Comparison of ENCODE assay signal across 10 cellular contexts in genomic region chr3:184602406-184603155, GRCh38. TPM values are rescaled to one million over a fixed set of nuclear protein-coding genes. Genes with fewer than 3 reads are reported as not detected.
DNase-seq lines count a peak whose midpoint lies in the region; ATAC-seq, FAIRE-seq and TF ChIP-seq lines count a peak whose summit lies in the region.
"Had no signal": no experiment of that assay in that cellular context is flagged by ENCODE, and none has a peak within 500 bp of the region (broad histone marks: within the 10 kb centered on the region; RNA-seq: fewer than 3 reads in every experiment).

No MANE protein-coding gene starts in this region.

- DNase-seq in activated T-cell treated with anti-CD3 and anti-CD28 coated beads, Interleukin-2, amount 50 U/mL, for 72 hours = no peak
- DNase-seq in activated T-cell treated with anti-CD3 and anti-CD28 coated beads, Interleukin-2, amount 50 U/mL, for 1 hour = no peak
- DNase-seq in GM12878 (ENCODE audit: low read depth, low spot score) (no peak), HepG2 (ENCODE audit: low spot score) (no peak), thoracic aorta (ENCODE audit: low spot score) (no peak), GM13977 (ENCODE audit: low spot score) (no peak), COLO668 (lab: John Stamatoyannopoulos, UW; ENCODE audit: unreplicated experiment) (no peak)
- DNase-seq in activated CD4-positive, alpha-beta T cell treated with anti-CD3 and anti-CD28 coated beads, Interleukin-2, amount 50 U/mL, for 1 hour = no peak
- DNase-seq: activated CD4-positive, alpha-beta T cell treated with anti-CD3 and anti-CD28 coated beads for 36 hours had no signal

- RAD21 ChIA-PET in GM12878 (lab: Charles Lee; ENCODE audit: unreplicated experiment) = no interaction called here

- TF ChIP-seq POLR2A in GM12878 (IDR thresholded peaks at IDR 0.05; ENCODE audit: low read depth, low read length) (no peak), HepG2 (IDR thresholded peaks at IDR 0.05; ENCODE audit: insufficient read depth in 1 of 2, low read depth in 2 of 2, low read length in 2 of 2) (no peak)

- H3K79me2 ChIP-seq in GM12878 (ENCODE audit: control insufficient read depth, insufficient read depth, low read length) (no peaks in the 10 kb centered on the region), HepG2 (ENCODE audit: insufficient read depth, low read length) (no peaks in the 10 kb centered on the region)

- TF ChIP-seq RAD21 in GM12878 (IDR thresholded peaks at IDR 0.05; ENCODE audit: insufficient read depth, low read depth, low read length) (no peak), HepG2 (CRISPR knock-in tag; IDR thresholded peaks at IDR 0.05) (no peak)

- SMC1A ChIA-PET in GM12878 (lab: Charles Lee; ENCODE audit: uncharacterized antibody, unreplicated experiment) = no interaction called here

- in situ Hi-C loops in GM12878 (cut with MboI) = no loop called here
- in situ Hi-C loops in HepG2 (cut with HindIII; ENCODE audit: extremely low pct_ligation_motif_present, low pct_unique_long_range_greater_than_20kb) = no loop called here
- in situ Hi-C loops in GM13977 (cut with MboI; ENCODE audit: low pct_unique_long_range_greater_than_20kb, low sequenced_read_pairs, unreplicated experiment) = no loop called here

- H3K4me1 ChIP-seq in GM12878 (ENCODE audit: control insufficient read depth, insufficient read depth, low read length) (no peaks in the 10 kb centered on the region), HepG2 (ENCODE audit: insufficient read depth, low read length) (peaks cover 8% of the 10 kb centered on the region; the same call in 1 of the 2 replicates), thoracic aorta (ENCODE audit: control insufficient read depth in 1 of 2, low read depth in 2 of 2) (peaks cover 8 to 31% of the 10 kb centered on the region in 2 donors)

- H3K9ac ChIP-seq in GM12878 (ENCODE audit: control insufficient read depth, insufficient read depth, low read length) = no peak overlapping the region
- no peak overlapping the region for H3K9ac ChIP-seq in HepG2 (ENCODE audit: insufficient read depth, low read depth, low read length)

- POLR2A ChIA-PET in GM12878 (lab: Charles Lee) (no interaction called here), HepG2 (lab: Yijun Ruan, JAX) (no interaction called here)

- no peak for ATAC-seq in activated T-cell treated with anti-CD3 and anti-CD28 coated beads, Interleukin-2, amount 50 U/mL, for 72 hours (replicated peaks in 1 of 2)
- ATAC-seq in GM12878 = no peak
- ATAC-seq in HepG2 = no peak
- no peak for ATAC-seq in thoracic aorta (ENCODE audit: insufficient number of reproducible peaks, low FRiP score, low read depth)
- ATAC-seq: activated CD4-positive, alpha-beta T cell treated with anti-CD3 and anti-CD28 coated beads for 36 hours had no signal

- no peak for TF ChIP-seq EP300 in GM12878 (IDR thresholded peaks at IDR 0.05; ENCODE audit: borderline replicate concordance in 1 of 2, control insufficient read depth in 1 of 2, low read depth in 2 of 2, low read length in 2 of 2)
- TF ChIP-seq EP300 in HepG2 (IDR thresholded peaks at IDR 0.05; ENCODE audit: low read depth in 2 of 2, low read length in 2 of 2) = no peak
- TF ChIP-seq EP300 in HepG2 (CRISPR knock-in tag; IDR thresholded peaks at IDR 0.05; ENCODE audit: borderline replicate concordance) = no peak

- CTCF ChIA-PET in GM12878 (lab: Yijun Ruan, JAX) (no interaction called here), HepG2 (lab: Yijun Ruan, JAX; ENCODE audit: low intra/inter-chr PET ratio, low total read pairs) (no interaction called here)

- H3K36me3 ChIP-seq in GM12878 (ENCODE audit: control insufficient read depth in 2 of 2, insufficient read depth in 2 of 2, low read length in 1 of 2) = no peaks in the 10 kb centered on the region
- H3K36me3 ChIP-seq in HepG2 (replicated peaks in 1 of 2; ENCODE audit: control insufficient read depth in 1 of 2, insufficient read depth in 2 of 2, low read length in 2 of 2) = no peaks in the 10 kb centered on the region
- H3K36me3 ChIP-seq in thoracic aorta = no peaks in the 10 kb centered on the region

- peaks cover 10 to 19% of the 10 kb centered on the region in 2 experiments for H3K27me3 ChIP-seq in GM12878 (replicated peaks in 1 of 2; ENCODE audit: control insufficient read depth in 2 of 2, insufficient read depth in 2 of 2, low read length in 1 of 2)
- peaks cover 4 to 73% of the 10 kb centered on the region in 2 experiments for H3K27me3 ChIP-seq in HepG2 (ENCODE audit: control insufficient read depth in 1 of 2, insufficient read depth in 2 of 2, low read length in 2 of 2)
- H3K27me3 ChIP-seq in thoracic aorta (replicated peaks; ENCODE audit: insufficient read depth) = no peaks in the 10 kb centered on the region

- H2AFZ ChIP-seq in GM12878 (ENCODE audit: control insufficient read depth, low read depth, low read length) (no peak overlapping the region), HepG2 (ENCODE audit: low read length) (no peak overlapping the region)

- H4K20me1 ChIP-seq in GM12878 (ENCODE audit: control insufficient read depth, insufficient read depth) = no peaks in the 10 kb centered on the region
- H4K20me1 ChIP-seq in HepG2 (ENCODE audit: insufficient read depth, low read length) = no peaks in the 10 kb centered on the region

- H3K27ac ChIP-seq in GM12878 (ENCODE audit: control insufficient read depth, insufficient read depth) (no peak overlapping the region), HepG2 (ENCODE audit: extremely low read length, insufficient read depth, low read length) (no peak overlapping the region), thoracic aorta (no peak overlapping the region)

- WGBS in GM12878 (ENCODE audit: insufficient coverage, insufficient replicate concordance, low lambda C conversion rate, missing lambda C conversion rate) = 27% methylated on average over 7 of the region's 11 CpGs
- WGBS in HepG2 (ENCODE audit: low lambda C conversion rate) = 11% methylated on average over 11 of the region's 11 CpGs

- TF ChIP-seq CTCF in GM12878 (IDR thresholded peaks at IDR 0.05 in 2 of 3, conservative IDR thresholded peaks at IDR 0.05 in 1 of 3; ENCODE audit: control insufficient read depth in 2 of 3, extremely low read depth in 1 of 3, insufficient read depth in 1 of 3, low read depth in 3 of 3, low read length in 3 of 3) = no peak
- TF ChIP-seq CTCF in HepG2 (CRISPR knock-in tag; IDR thresholded peaks at IDR 0.05) = no peak
- TF ChIP-seq CTCF in thoracic aorta (IDR thresholded peaks at IDR 0.05) = no peak
- TF ChIP-seq CTCF in GM13977 (IDR thresholded peaks at IDR 0.05; ENCODE audit: extremely low read depth, insufficient read depth, missing control alignments) = no peak

- H3K4me2 ChIP-seq in GM12878 (ENCODE audit: control insufficient read depth, insufficient read depth) (no peak overlapping the region), HepG2 (ENCODE audit: low read depth, low read length) (no peak overlapping the region)

- H3K9me3 ChIP-seq in GM12878 (replicated peaks; ENCODE audit: control insufficient read depth, insufficient read depth, low read length) (no peaks in the 10 kb centered on the region), HepG2 (ENCODE audit: low read length) (no peaks in the 10 kb centered on the region), thoracic aorta (no peaks in the 10 kb centered on the region)

- no TSS peak for BruUV-seq in GM12878 (replicated peaks; lab: Mats Ljungman, UMichigan)
- no TSS peak for BruUV-seq in HepG2 (replicated peaks; lab: Mats Ljungman, UMichigan)

- H3K4me1 Mint-ChIP-seq in activated T-cell treated with anti-CD3 and anti-CD28 coated beads, Interleukin-2, amount 50 U/mL, for 72 hours (ENCODE audit: low read depth) = peaks cover 25% of the 10 kb centered on the region

- H3K4me3 ChIP-seq in GM12878 = no peak overlapping the region
- H3K4me3 ChIP-seq in HepG2 (replicated peaks in 1 of 3; ENCODE audit: insufficient read depth in 1 of 3, low read depth in 2 of 3, low read length in 3 of 3) = no peak overlapping the region
- peak overlapping the region; percentile 49 for H3K4me3 ChIP-seq in thoracic aorta

- peaks cover 51% of the 10 kb centered on the region for H3K27me3 Mint-ChIP-seq in activated T-cell treated with anti-CD3 and anti-CD28 coated beads, Interleukin-2, amount 50 U/mL, for 72 hours (ENCODE audit: low read depth)

- peak overlapping the region; percentile 13 to 69 for H3K4me3 Mint-ChIP-seq in activated T-cell treated with anti-CD3 and anti-CD28 coated beads, Interleukin-2, amount 50 U/mL, for 72 hours
- H3K4me3 Mint-ChIP-seq: activated CD4-positive, alpha-beta T cell treated with anti-CD3 and anti-CD28 coated beads for 36 hours had no signal

- no peak for FAIRE-seq in GM12878 (lab: Jason Lieb, UNC)
- FAIRE-seq in HepG2 (lab: Jason Lieb, UNC) = no peak

- no peak overlapping the region for H3K27ac Mint-ChIP-seq in activated T-cell treated with anti-CD3 and anti-CD28 coated beads, Interleukin-2, amount 50 U/mL, for 72 hours
- H3K27ac Mint-ChIP-seq: activated CD4-positive, alpha-beta T cell treated with anti-CD3 and anti-CD28 coated beads for 36 hours had no signal

- peaks cover 1 to 2% of the 10 kb centered on the region in 2 donors for H3K36me3 Mint-ChIP-seq in activated T-cell treated with anti-CD3 and anti-CD28 coated beads, Interleukin-2, amount 50 U/mL, for 72 hours (ENCODE audit: insufficient read depth in 2 of 2)

- intact Hi-C loops in GM12878 (cut with micrococcal nuclease; ENCODE audit: unreplicated experiment) (no loop called here), HepG2 (cut with micrococcal nuclease; ENCODE audit: unreplicated experiment) (no loop called here)

- H3K9me3 Mint-ChIP-seq in activated T-cell treated with anti-CD3 and anti-CD28 coated beads, Interleukin-2, amount 50 U/mL, for 72 hours = no peaks in the 10 kb centered on the region

RNA-seq across cellular contexts. Expression of gene EPHB3, which starts 41.0 kb away (rescaled TPM):
- total RNA-seq in activated T-cell treated with anti-CD3 and anti-CD28 coated beads, Interleukin-2, amount 50 U/mL, for 72 hours = under 1 TPM; 0.12 to 0.50 TPM
- not detected in 2 replicates for total RNA-seq in GM12878 (2013; cell fraction: nucleolus; rRNA removed)
- total RNA-seq in GM12878 (2014; rRNA removed) (not detected in 2 replicates), GM12878 (2014; rRNA removed; fragmentation: Illumina TruSeq; extraction: Trizol) (not detected in 2 replicates), GM12878 (2021) (0.13 TPM in 1 of 2 replicates, not detected in the other), HepG2 (2016; rRNA removed; fragmentation: Illumina TruSeq; extraction: Trizol) (not detected in 2 replicates), thoracic aorta (1 to 10 TPM; 2.8 to 5.0 TPM)
- not detected for polyA plus RNA-seq in GM12878 (2011; ENCODE audit: low read depth)
- polyA plus RNA-seq in GM12878 (2011; rRNA removed) (not detected in 2 replicates), GM12878 (2014; fragmentation: Illumina TruSeq; extraction: Trizol) (not detected in 2 replicates), GM12878 (2014; fragmentation: Nextera tagmentation; extraction: Ambion mirVana) (not detected), GM12878 (2014; rRNA removed) (not detected in 2 replicates), GM12878 (2016; fragmentation: Nextera tagmentation; extraction: Ambion mirVana) (under 1 TPM in 1 of 2 experiments, not detected in 1; 0.09 TPM), HepG2 (2011; rRNA removed) (0.01 TPM in 2 replicates)
- polyA plus RNA-seq in GM12878 (2011; cell fraction: cytosol; rRNA removed) = 0.01 TPM in 1 of 2 replicates, not detected in the other
- 0.03 and 0.15 TPM in 2 replicates for polyA plus RNA-seq in GM12878 (2011; cell fraction: nucleus; rRNA removed)
- 0.03 and 0.14 TPM in 2 replicates for polyA plus RNA-seq in GM12878 (2012)
- polyA minus RNA-seq in GM12878 (2011; rRNA and poly(A)+ RNA removed) = not detected in 2 replicates
- polyA minus RNA-seq in GM12878 (2011; cell fraction: cytosol; rRNA and poly(A)+ RNA removed) = not detected in 2 replicates
- polyA minus RNA-seq in GM12878 (2011; cell fraction: nucleus; rRNA and poly(A)+ RNA removed) = not detected in 2 replicates
- not detected in 2 replicates for total RNA-seq in HepG2 (2016; cell fraction: cytosol; rRNA removed; fragmentation: Illumina TruSeq; extraction: Trizol; ENCODE audit: low read depth)
- not detected in 2 replicates for total RNA-seq in HepG2 (2016; cell fraction: insoluble cytoplasmic fraction; rRNA removed; fragmentation: Illumina TruSeq; extraction: Trizol)
- 0.17 TPM in 1 of 2 replicates, not detected in the other for total RNA-seq in HepG2 (2016; cell fraction: membrane; rRNA removed; fragmentation: Illumina TruSeq; extraction: Trizol)
- total RNA-seq in HepG2 (2016; cell fraction: nucleus; rRNA removed; fragmentation: Illumina TruSeq; extraction: Trizol) = 0.09 TPM in 2 replicates
- polyA plus RNA-seq in HepG2 (2011; cell fraction: cytosol; rRNA removed) = 0.03 TPM in 1 of 2 replicates, not detected in the other
- polyA plus RNA-seq in HepG2 (2011; cell fraction: nucleus; rRNA removed) = 0.09 and 0.11 TPM in 2 replicates
- not detected in 2 replicates for polyA plus RNA-seq in HepG2 (2012)
- polyA plus RNA-seq in HepG2 (2016; cell fraction: cytosol; fragmentation: Illumina TruSeq; extraction: Trizol; ENCODE audit: low read depth) = not detected in 2 replicates
- not detected in 2 replicates for polyA plus RNA-seq in HepG2 (2016; cell fraction: insoluble cytoplasmic fraction; fragmentation: Illumina TruSeq; extraction: Trizol; ENCODE audit: low read depth)
- polyA plus RNA-seq in HepG2 (2016; cell fraction: membrane; fragmentation: Illumina TruSeq; extraction: Trizol; ENCODE audit: low read depth) = 0.14 TPM in 1 of 2 replicates, not detected in the other
- 0.13 TPM in 1 of 2 replicates, not detected in the other for polyA plus RNA-seq in HepG2 (2016; cell fraction: nucleus; fragmentation: Illumina TruSeq; extraction: Trizol; ENCODE audit: insufficient read depth, low read depth)
- 2.1 TPM in 1 of 2 replicates, not detected in the other for polyA minus RNA-seq in HepG2 (2011; rRNA and poly(A)+ RNA removed; ENCODE audit: low replicate concordance)
- not detected in 2 replicates for polyA minus RNA-seq in HepG2 (2011; cell fraction: cytosol; rRNA and poly(A)+ RNA removed)
- polyA minus RNA-seq in HepG2 (2011; cell fraction: nucleus; rRNA and poly(A)+ RNA removed) = not detected in 2 replicates
- total RNA-seq: activated CD4-positive, alpha-beta T cell treated with anti-CD3 and anti-CD28 coated beads for 36 hours; NCI-H460 had no signal
